In the genomic region with DNA sequence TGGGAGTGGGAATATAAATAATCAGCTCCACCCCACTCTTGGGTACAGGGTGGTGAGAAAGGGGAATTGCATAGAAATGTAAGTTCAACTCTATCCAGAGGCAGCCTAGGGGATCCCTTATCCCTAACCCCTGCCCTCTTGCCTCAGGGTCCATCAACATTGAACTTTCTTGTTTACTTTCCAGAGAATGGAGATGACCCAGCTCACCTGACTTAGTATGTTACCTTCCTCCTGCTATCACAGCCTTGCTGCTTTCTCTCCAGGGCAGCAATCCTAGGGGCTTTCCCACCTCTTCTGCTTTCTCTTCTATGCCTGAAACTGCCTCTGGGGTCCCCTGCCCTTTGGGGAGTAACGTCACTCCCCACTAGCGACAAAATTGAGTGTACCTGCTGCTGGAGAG, we compare ENCODE assay signal across 13 cellular contexts. TPM values are rescaled to one million over a fixed set of nuclear protein-coding genes. Genes with fewer than 3 reads are reported as not detected.
DNase-seq lines count a peak whose midpoint lies in the region; ATAC-seq, FAIRE-seq and TF ChIP-seq lines count a peak whose summit lies in the region.
"Had no signal": no experiment of that assay in that cellular context is flagged by ENCODE, and none has a peak within 500 bp of the region (broad histone marks: within the 10 kb centered on the region; RNA-seq: fewer than 3 reads in every experiment).

No MANE protein-coding gene starts in this region.

- H3K4me3 ChIP-seq in adipocyte (ENCODE audit: low read length) (peak overlapping the region; percentile 84), liver (ENCODE audit: low read depth in 1 of 3, low read length in 3 of 3) (peak overlapping the region; percentile 70 to 78 (median 72)), smooth muscle cell (peak overlapping the region; percentile 97)

- H3K9ac ChIP-seq in adipocyte (ENCODE audit: low read length) (peak overlapping the region; percentile 94), liver (ENCODE audit: low read depth in 1 of 2, low read length in 2 of 2) (peak overlapping the region; percentile 30 to 82), smooth muscle cell (ENCODE audit: low read depth) (peak overlapping the region; percentile 79)

- H3K27me3 ChIP-seq in adipocyte (replicated peaks; ENCODE audit: control insufficient read depth, insufficient read depth, low read length) (no peaks in the 10 kb centered on the region), liver (ENCODE audit: control insufficient read depth in 4 of 4, insufficient read depth in 4 of 4, low read length in 3 of 4) (no peaks in the 10 kb centered on the region), smooth muscle cell (ENCODE audit: low read depth) (no peaks in the 10 kb centered on the region)
- H3K27me3 ChIP-seq: adrenal gland had no signal

- H4K20me1 ChIP-seq in smooth muscle cell (ENCODE audit: low read depth), result peaks cover 67% of the 10 kb centered on the region

- H3K27ac ChIP-seq in liver (ENCODE audit: low read depth in 1 of 2, low read length in 2 of 2), result peak overlapping the region; percentile 74 to 79
- H3K27ac ChIP-seq in smooth muscle cell (ENCODE audit: low read depth), result peak overlapping the region; percentile 92

- DNase-seq in GM10266 (ENCODE audit: extremely low spot score), result peak; percentile 50
- no peak for DNase-seq in adipocyte (ENCODE audit: low read depth)
- DNase-seq in smooth muscle cell (lab: John Stamatoyannopoulos, UW; ENCODE audit: unreplicated experiment), result no peak
- DNase-seq in NCI-H82 (lab: John Stamatoyannopoulos, UW), result no peak
- no peak for DNase-seq in H54 (ENCODE audit: insufficient read length, low spot score)
- no peak for DNase-seq in germinal center (ENCODE audit: low spot score)
- DNase-seq: activated CD4-positive, alpha-beta T cell treated with anti-CD3 and anti-CD28 coated beads, Interleukin-2, amount 50 U/mL, for 1 hour; adrenal gland; NCI-H2029 treated with DMSO at 0.1 percent for 48 hours had no signal

- TF ChIP-seq CTCF in GM10266 (IDR thresholded peaks at IDR 0.05; ENCODE audit: control insufficient read depth, insufficient read depth, low read depth, missing control alignments) (no peak), liver (IDR thresholded peaks at IDR 0.05; ENCODE audit: low read depth, low read length, missing input control) (peak; percentile 7), smooth muscle cell (IDR thresholded peaks at IDR 0.05; ENCODE audit: borderline replicate concordance, insufficient read depth, poor library complexity, severe bottlenecking) (no peak)

- H3F3A ChIP-seq in smooth muscle cell (ENCODE audit: low read depth), result peaks cover 13% of the 10 kb centered on the region

- H3K36me3 ChIP-seq in adipocyte (ENCODE audit: control insufficient read depth, insufficient read depth, low read length, severe bottlenecking) (peaks cover 20% of the 10 kb centered on the region), liver (ENCODE audit: control insufficient read depth in 4 of 4, insufficient read depth in 3 of 4, low read depth in 1 of 4, low read length in 3 of 4) (peaks cover 0 to 2% (median 0%) of the 10 kb centered on the region in 4 donors), smooth muscle cell (ENCODE audit: low read depth) (no peaks in the 10 kb centered on the region)
- H3K36me3 ChIP-seq: adrenal gland had no signal

- no peak overlapping the region for H2AFZ ChIP-seq in smooth muscle cell (ENCODE audit: low read depth)

- peak; percentile 44 to 59 for TF ChIP-seq RAD21 in liver (IDR thresholded peaks at IDR 0.05)

- H3K4me1 ChIP-seq in adipocyte (ENCODE audit: control insufficient read depth, insufficient read depth, low read length) (peaks cover 59% of the 10 kb centered on the region), liver (ENCODE audit: control insufficient read depth in 4 of 4, insufficient read depth in 4 of 4, low read length in 3 of 4) (peaks cover 27 to 71% (median 59%) of the 10 kb centered on the region in 4 donors), smooth muscle cell (ENCODE audit: low read depth) (peaks cover 53% of the 10 kb centered on the region)

- peaks cover 75% of the 10 kb centered on the region for H3K79me2 ChIP-seq in smooth muscle cell (ENCODE audit: low read depth)

- 32% methylated on average over 2 of the region's 2 CpGs for WGBS in liver
- 84% methylated on average over 2 of the region's 2 CpGs for WGBS in smooth muscle cell (ENCODE audit: low lambda C conversion rate)

- peak overlapping the region; percentile 100 for H3K4me2 ChIP-seq in smooth muscle cell

- no peak for FAIRE-seq in H54 (lab: Jason Lieb, UNC)
- FAIRE-seq: frontal cortex had no signal

- no peak for ATAC-seq in GM18909 (IDR thresholded peaks at IDR 0.05; ENCODE audit: poor library complexity, unreplicated experiment)

- TF ChIP-seq POLR2A in H54 (IDR thresholded peaks at IDR 0.05; ENCODE audit: low read depth, low read length), result no peak

- H3K9me3 ChIP-seq in adipocyte (ENCODE audit: control insufficient read depth, low read length) (no peaks in the 10 kb centered on the region), liver (ENCODE audit: control insufficient read depth in 4 of 4, low read length in 3 of 4) (no peaks in the 10 kb centered on the region), smooth muscle cell (replicated peaks; ENCODE audit: low read depth) (no peaks in the 10 kb centered on the region)
- H3K9me3 ChIP-seq: adrenal gland had no signal

TF ChIP-seq in liver, 16 proteins besides CTCF, POLR2A, EP300 and RAD21 (continues in another document):
- TF ChIP-seq HNF4A (conservative IDR thresholded peaks at IDR 0.05) (peak; percentile 99 to 100), SP1 (IDR thresholded peaks at IDR 0.05) (peak; percentile 87), HNF4G (IDR thresholded peaks at IDR 0.05) (peak; percentile 97), GABPA (IDR thresholded peaks at IDR 0.05 in 1 of 2, conservative IDR thresholded peaks at IDR 0.05 in 1 of 2) (peak in 1 of 2 donors; percentile 38), TAF1 (conservative IDR thresholded peaks at IDR 0.05) (peak; percentile 37), NR2F2 (IDR thresholded peaks at IDR 0.05) (peak; percentile 97), YY1 (IDR thresholded peaks at IDR 0.05) (peak; percentile 90), FOXA1 (IDR thresholded peaks at IDR 0.05) (peak; percentile 97)
- TF ChIP-seq, protein P1, sequence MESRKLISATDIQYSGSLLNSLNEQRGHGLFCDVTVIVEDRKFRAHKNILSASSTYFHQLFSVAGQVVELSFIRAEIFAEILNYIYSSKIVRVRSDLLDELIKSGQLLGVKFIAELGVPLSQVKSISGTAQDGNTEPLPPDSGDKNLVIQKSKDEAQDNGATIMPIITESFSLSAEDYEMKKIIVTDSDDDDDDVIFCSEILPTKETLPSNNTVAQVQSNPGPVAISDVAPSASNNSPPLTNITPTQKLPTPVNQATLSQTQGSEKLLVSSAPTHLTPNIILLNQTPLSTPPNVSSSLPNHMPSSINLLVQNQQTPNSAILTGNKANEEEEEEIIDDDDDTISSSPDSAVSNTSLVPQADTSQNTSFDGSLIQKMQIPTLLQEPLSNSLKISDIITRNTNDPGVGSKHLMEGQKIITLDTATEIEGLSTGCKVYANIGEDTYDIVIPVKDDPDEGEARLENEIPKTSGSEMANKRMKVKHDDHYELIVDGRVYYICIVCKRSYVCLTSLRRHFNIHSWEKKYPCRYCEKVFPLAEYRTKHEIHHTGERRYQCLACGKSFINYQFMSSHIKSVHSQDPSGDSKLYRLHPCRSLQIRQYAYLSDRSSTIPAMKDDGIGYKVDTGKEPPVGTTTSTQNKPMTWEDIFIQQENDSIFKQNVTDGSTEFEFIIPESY (IDR thresholded peaks at IDR 0.05), result peak; percentile 60
- TF ChIP-seq, protein P2, sequence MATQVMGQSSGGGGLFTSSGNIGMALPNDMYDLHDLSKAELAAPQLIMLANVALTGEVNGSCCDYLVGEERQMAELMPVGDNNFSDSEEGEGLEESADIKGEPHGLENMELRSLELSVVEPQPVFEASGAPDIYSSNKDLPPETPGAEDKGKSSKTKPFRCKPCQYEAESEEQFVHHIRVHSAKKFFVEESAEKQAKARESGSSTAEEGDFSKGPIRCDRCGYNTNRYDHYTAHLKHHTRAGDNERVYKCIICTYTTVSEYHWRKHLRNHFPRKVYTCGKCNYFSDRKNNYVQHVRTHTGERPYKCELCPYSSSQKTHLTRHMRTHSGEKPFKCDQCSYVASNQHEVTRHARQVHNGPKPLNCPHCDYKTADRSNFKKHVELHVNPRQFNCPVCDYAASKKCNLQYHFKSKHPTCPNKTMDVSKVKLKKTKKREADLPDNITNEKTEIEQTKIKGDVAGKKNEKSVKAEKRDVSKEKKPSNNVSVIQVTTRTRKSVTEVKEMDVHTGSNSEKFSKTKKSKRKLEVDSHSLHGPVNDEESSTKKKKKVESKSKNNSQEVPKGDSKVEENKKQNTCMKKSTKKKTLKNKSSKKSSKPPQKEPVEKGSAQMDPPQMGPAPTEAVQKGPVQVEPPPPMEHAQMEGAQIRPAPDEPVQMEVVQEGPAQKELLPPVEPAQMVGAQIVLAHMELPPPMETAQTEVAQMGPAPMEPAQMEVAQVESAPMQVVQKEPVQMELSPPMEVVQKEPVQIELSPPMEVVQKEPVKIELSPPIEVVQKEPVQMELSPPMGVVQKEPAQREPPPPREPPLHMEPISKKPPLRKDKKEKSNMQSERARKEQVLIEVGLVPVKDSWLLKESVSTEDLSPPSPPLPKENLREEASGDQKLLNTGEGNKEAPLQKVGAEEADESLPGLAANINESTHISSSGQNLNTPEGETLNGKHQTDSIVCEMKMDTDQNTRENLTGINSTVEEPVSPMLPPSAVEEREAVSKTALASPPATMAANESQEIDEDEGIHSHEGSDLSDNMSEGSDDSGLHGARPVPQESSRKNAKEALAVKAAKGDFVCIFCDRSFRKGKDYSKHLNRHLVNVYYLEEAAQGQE (IDR thresholded peaks at IDR 0.05), result peak; percentile 70
- TF ChIP-seq, protein P3, sequence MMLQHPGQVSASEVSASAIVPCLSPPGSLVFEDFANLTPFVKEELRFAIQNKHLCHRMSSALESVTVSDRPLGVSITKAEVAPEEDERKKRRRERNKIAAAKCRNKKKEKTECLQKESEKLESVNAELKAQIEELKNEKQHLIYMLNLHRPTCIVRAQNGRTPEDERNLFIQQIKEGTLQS (IDR thresholded peaks at IDR 0.05), result peak; percentile 66

RNA-seq across cellular contexts. Expression of a gene that starts 2.7 kb away (rescaled TPM):
- total RNA-seq in liver, result 100 to 1,000 TPM; 151 to 375 TPM
- 100 to 1,000 TPM in 1 of 2 donors, 10 to 100 TPM in 1; 87.5 to 127 TPM for polyA plus RNA-seq in liver
- 80.3 and 95.4 TPM in 2 replicates for total RNA-seq in smooth muscle cell
- polyA plus RNA-seq in smooth muscle cell, result 75.3 and 83.1 TPM in 2 replicates

RNA-seq across cellular contexts. Expression of a gene that starts 16.5 kb away (rescaled TPM):
- total RNA-seq in liver, result not detected
- not detected for polyA plus RNA-seq in liver
- total RNA-seq in smooth muscle cell, result not detected in 2 replicates
- polyA plus RNA-seq in smooth muscle cell, result not detected in 2 replicates
- total RNA-seq: adrenal gland, frontal cortex, RPMI7951 had no signal
- polyA plus RNA-seq: adrenal gland had no signal

RNA-seq across cellular contexts. Expression of a gene that starts 19.8 kb away (rescaled TPM):
- total RNA-seq in liver (10 to 100 TPM; 27.4 to 54.0 TPM), smooth muscle cell (39.1 and 56.8 TPM in 2 replicates)
- polyA plus RNA-seq in liver (10 to 100 TPM; 33.2 to 57.4 TPM), smooth muscle cell (38.7 and 48.5 TPM in 2 replicates)

RNA-seq across cellular contexts. Expression of a gene that starts 42.0 kb away (rescaled TPM):
- total RNA-seq in liver (1 to 10 TPM; 3.9 to 10.0 TPM), smooth muscle cell (57.8 and 58.3 TPM in 2 replicates)
- polyA plus RNA-seq in liver (1 to 10 TPM; 1.9 to 8.6 TPM), smooth muscle cell (37.9 and 39.7 TPM in 2 replicates)

RNA-seq across cellular contexts. Expression of a gene that starts 52.4 kb away (rescaled TPM):
- total RNA-seq in liver (10 to 100 TPM in 1 of 2 donors, 1 to 10 TPM in 1; 3.8 to 10.9 TPM), smooth muscle cell (8.9 and 12.6 TPM in 2 replicates)
- polyA plus RNA-seq in liver (1 to 10 TPM; 1.4 to 2.5 TPM), smooth muscle cell (3.2 and 4.0 TPM in 2 replicates)
